ENCODE assay signal across 18 cellular contexts in the genomic region with DNA sequence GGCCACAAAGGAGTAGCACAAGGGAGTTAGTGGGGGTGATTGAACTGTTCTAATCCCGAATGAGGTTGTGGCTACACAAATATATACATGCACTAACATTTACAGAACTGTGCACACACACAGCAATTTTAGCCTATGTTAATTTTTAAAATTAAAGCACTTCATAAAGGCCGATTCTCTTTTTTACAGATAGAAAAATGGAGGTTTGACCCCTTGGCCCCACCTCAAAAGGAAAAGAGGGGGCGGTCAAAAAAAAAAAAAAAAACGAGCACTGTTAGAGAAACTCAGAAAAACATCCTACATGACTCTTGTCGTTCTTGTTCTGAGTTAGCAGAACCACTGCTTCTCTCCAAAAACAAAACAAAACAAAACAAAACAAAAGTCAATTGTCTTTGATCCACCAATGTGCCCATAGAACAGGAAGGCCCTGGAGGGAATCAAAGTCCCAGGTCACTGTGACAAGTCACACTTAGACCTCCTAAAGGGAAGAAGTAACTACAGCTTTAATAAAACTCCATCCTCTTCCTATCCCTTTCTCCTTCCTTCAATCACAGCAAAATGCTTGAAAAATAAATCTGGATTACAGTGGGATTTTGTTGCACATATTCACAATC. TPM values are rescaled to one million over a fixed set of nuclear protein-coding genes. Genes with fewer than 3 reads are reported as not detected.
"Had no signal": no experiment of that assay in that cellular context is flagged by ENCODE, and none has a peak within 500 bp of the region (broad histone marks: within the 10 kb centered on the region; RNA-seq: fewer than 3 reads in every experiment).

No MANE protein-coding gene starts in this region.

- H3K36me3 ChIP-seq: neutrophil, upper lobe of right lung had no signal

- ATAC-seq: activated CD8-positive, alpha-beta memory T cell treated with anti-CD3 and anti-CD28 coated beads, Interleukin-2, amount 10 ng/mL, durations not matched to agents 7 days and 5 days; esophagus mucosa; left colon; mucosa of descending colon; upper lobe of right lung had no signal

- H3K27me3 ChIP-seq: testis, upper lobe of right lung had no signal

- H3K4me3 ChIP-seq: lung, mucosa of descending colon, SK-N-MC, testis, upper lobe of right lung had no signal

- DNase-seq: activated B cell treated with CpG ODN at 0.5 μM for 24 hours; activated CD4-positive, alpha-beta memory T cell treated with anti-CD3 and anti-CD28 coated beads, Interleukin-2, amount 10 ng/mL, durations not matched to agents 7 days and 5 days; activated CD4-positive, alpha-beta T cell treated with anti-CD3 and anti-CD28 coated beads for 48 hours; activated CD8-positive, alpha-beta memory T cell treated with anti-CD3 and anti-CD28 coated beads, Interleukin-2, amount 10 ng/mL, durations not matched to agents 7 days and 5 days; activated naive CD4-positive, alpha-beta T cell; activated naive CD8-positive, alpha-beta T cell treated with anti-CD3 and anti-CD28 coated beads for 36 hours; amniotic stem cell; left colon; mucosa of descending colon; naive B cell; stimulated activated CD4-positive, alpha-beta T cell treated with anti-CD3 and anti-CD28 coated beads, Interleukin-2, amount 100 ng/mL, for 24 hours; testis; upper lobe of right lung had no signal

- H3K9me3 ChIP-seq: mucosa of descending colon, neutrophil, testis, upper lobe of right lung had no signal

- H3K4me1 ChIP-seq: parathyroid adenoma, upper lobe of right lung had no signal

- H3K27ac ChIP-seq: neutrophil, parathyroid adenoma, SK-N-MC, testis, upper lobe of right lung had no signal

RNA-seq across cellular contexts. Expression of gene LRP2, which starts 16.7 kb away (rescaled TPM):
- total RNA-seq: activated B cell treated with CpG ODN at 0.5 μM for 24 hours, esophagus mucosa, left colon had no signal
